In the genomic region with DNA sequence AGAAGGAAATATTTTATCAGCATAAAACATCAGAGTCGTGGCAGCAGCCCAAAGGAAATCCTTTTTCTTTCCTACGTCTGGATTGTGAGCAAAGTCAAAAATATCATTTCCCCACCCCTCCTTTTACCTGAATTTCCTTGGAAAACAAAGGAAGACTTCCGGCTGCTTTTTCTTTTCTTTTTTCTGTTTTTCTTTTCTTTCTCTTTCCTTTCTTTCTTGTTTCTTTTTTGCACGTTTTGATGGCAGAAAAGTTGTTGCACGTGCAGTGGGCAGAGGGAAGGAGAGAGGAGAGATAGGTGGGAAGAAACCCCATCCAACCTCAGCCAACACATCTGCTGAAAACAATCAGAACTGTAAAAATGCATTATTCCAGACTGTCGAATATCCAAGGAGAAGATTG, we compare ENCODE assay signal across 8 cellular contexts. TPM values are rescaled to one million over a fixed set of nuclear protein-coding genes. Genes with fewer than 3 reads are reported as not detected.
DNase-seq lines count a peak whose midpoint lies in the region; ATAC-seq and TF ChIP-seq lines count a peak whose summit lies in the region.

No MANE protein-coding gene starts in this region.

- WGBS in gastroesophageal sphincter (ENCODE audit: low coverage in 1 of 2), 2 donors, result 0% methylated on average over 3 to 4 of the region's 6 CpGs

- TF ChIP-seq CTCF in GM12864 (IDR thresholded peaks at IDR 0.05; ENCODE audit: low read depth, low read length, missing control alignments), result no peak
- no peak for TF ChIP-seq CTCF in VCaP (conservative IDR thresholded peaks at IDR 0.05)
- TF ChIP-seq CTCF in gastroesophageal sphincter (IDR thresholded peaks at IDR 0.05), result no peak
- TF ChIP-seq CTCF in gastrocnemius medialis (IDR thresholded peaks at IDR 0.05 in 4 of 5, conservative IDR thresholded peaks at IDR 0.05 in 1 of 5), result no peak

- H3K4me3 ChIP-seq in GM12864 (ENCODE audit: low read depth, low read length) (peak overlapping the region; percentile 88), gastroesophageal sphincter (peak overlapping the region; percentile 88), gastrocnemius medialis (peak overlapping the region; percentile 76 to 94 (median 88))

- H3K9me3 ChIP-seq in gastroesophageal sphincter, result no peaks in the 10 kb centered on the region
- H3K9me3 ChIP-seq in gastrocnemius medialis, result no peaks in the 10 kb centered on the region

- H3K27ac ChIP-seq in VCaP, result peak overlapping the region; percentile 57
- peak overlapping the region; percentile 90 to 100 (median 94) for H3K27ac ChIP-seq in gastroesophageal sphincter
- H3K27ac ChIP-seq in gastrocnemius medialis, result peak overlapping the region; percentile 93 to 97 (median 97)

- TF ChIP-seq EP300 in gastroesophageal sphincter (IDR thresholded peaks at IDR 0.05), result no peak

- intact Hi-C loops in gastrocnemius medialis (cut with DNase I; ENCODE audit: low total_unique reads), result loop anchor here (2.0 to 10.0 kb wide), 6 partner anchors 64 to 598 kb away; a partner anchor contains a TSS

- TF ChIP-seq POLR2A in gastroesophageal sphincter (IDR thresholded peaks at IDR 0.05) (no peak), gastrocnemius medialis (IDR thresholded peaks at IDR 0.05) (no peak)

- ATAC-seq in gastroesophageal sphincter (no peak), gastrocnemius medialis (no peak), HG02938 (IDR thresholded peaks at IDR 0.05; ENCODE audit: unreplicated experiment) (no peak), HG03159 (IDR thresholded peaks at IDR 0.05; ENCODE audit: unreplicated experiment) (no peak), HG02970 (IDR thresholded peaks at IDR 0.05; ENCODE audit: low FRiP score, unreplicated experiment) (no peak), HG02981 (IDR thresholded peaks at IDR 0.05; ENCODE audit: unreplicated experiment) (no peak)

- H3K27me3 ChIP-seq in gastroesophageal sphincter (no peaks in the 10 kb centered on the region), gastrocnemius medialis (no peaks in the 10 kb centered on the region)

- in situ Hi-C loops in gastrocnemius medialis (cut with MboI; ENCODE audit: low sequenced_read_pairs in 4 of 4), result no loop called here

- H3K36me3 ChIP-seq in gastroesophageal sphincter, result no peaks in the 10 kb centered on the region
- H3K36me3 ChIP-seq in gastrocnemius medialis, result no peaks in the 10 kb centered on the region

- H3K4me1 ChIP-seq in gastroesophageal sphincter (peaks cover 0 to 21% (median 5%) of the 10 kb centered on the region in 3 donors), gastrocnemius medialis (peaks cover 6 to 15% of the 10 kb centered on the region in 2 donors)

- DNase-seq in GM12864 (ENCODE audit: low read depth), result no peak
- DNase-seq in gastrocnemius medialis, result no peak

RNA-seq across cellular contexts. Expression of a gene that starts 0.5 kb away (rescaled TPM):
- 10 to 100 TPM; 49.7 to 76.1 (median 65.6) TPM for total RNA-seq in gastroesophageal sphincter
- total RNA-seq in gastrocnemius medialis, result 10 to 100 TPM; 12.8 to 39.6 (median 30.7) TPM
